In the genomic region with DNA sequence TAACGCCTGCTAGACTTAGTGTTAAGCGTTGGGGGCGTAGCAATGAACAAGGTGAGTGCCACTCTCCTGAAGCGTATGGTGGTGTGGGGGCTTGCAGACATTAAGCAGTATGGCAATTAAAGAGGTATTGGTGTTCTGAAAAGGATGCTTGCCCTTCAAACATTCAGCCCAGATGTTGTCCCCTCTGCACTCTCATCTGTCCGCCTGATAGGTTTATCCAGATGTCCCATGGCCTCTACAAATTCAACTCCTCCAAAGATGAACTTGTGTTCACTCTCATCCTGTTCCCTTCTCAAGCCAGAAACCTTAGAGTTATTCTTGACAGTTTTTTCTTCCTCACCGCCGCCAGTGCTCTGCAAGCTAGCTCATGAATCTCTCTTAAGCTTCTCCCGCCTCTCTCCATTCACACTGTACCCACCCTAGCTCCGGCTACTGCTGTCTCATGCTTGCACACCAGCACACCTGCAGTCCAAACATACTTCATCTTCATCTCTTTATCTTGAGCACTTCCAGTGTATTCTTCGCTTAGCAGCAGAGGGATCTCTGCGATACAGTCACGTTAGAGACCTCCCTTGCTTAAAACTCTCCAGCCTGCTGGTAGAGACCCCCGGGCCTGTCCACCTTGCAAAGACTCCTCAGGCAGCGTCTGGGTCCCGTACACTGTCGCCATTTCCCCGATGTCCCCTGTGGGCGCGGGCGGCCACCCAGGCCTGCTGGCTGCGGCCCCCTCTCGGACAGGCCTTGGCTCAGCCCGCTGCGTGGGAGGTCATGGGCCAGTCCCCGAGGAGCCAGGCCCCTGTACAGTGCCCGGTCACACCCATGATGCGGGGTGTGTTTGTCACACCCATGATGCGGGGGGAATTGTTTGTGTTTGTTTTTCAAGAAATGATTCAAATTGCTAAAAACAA, we compare ENCODE assay signal across 8 cellular contexts. TPM values are rescaled to one million over a fixed set of nuclear protein-coding genes. Genes with fewer than 3 reads are reported as not detected.
A peak's percentile ranks its signal among the peaks of the same experiment; 100 is the strongest.
DNase-seq lines count a peak whose midpoint lies in the region; ATAC-seq lines count a peak whose summit lies in the region.

No MANE protein-coding gene starts in this region.

- H3K27ac ChIP-seq in substantia nigra (ENCODE audit: low read depth, low read length, poor library complexity, severe bottlenecking) = peak overlapping the region; percentile 87

- no peaks in the 10 kb centered on the region for H3K9me3 Mint-ChIP-seq in activated naive CD8-positive, alpha-beta T cell treated with anti-CD3 and anti-CD28 coated beads, Interleukin-2, amount 50 U/mL, for 24 hours
- no peaks in the 10 kb centered on the region for H3K9me3 Mint-ChIP-seq in immature natural killer cell

- H3K27me3 Mint-ChIP-seq in activated naive CD8-positive, alpha-beta T cell treated with anti-CD3 and anti-CD28 coated beads, Interleukin-2, amount 50 U/mL, for 24 hours = peaks cover 3% of the 10 kb centered on the region
- peaks cover 9 to 15% (median 12%) of the 10 kb centered on the region in 3 donors for H3K27me3 Mint-ChIP-seq in immature natural killer cell (ENCODE audit: low read depth in 3 of 3)

- H3K36me3 Mint-ChIP-seq in activated naive CD8-positive, alpha-beta T cell treated with anti-CD3 and anti-CD28 coated beads, Interleukin-2, amount 50 U/mL, for 24 hours (ENCODE audit: low read depth) = peaks cover 37% of the 10 kb centered on the region
- H3K36me3 Mint-ChIP-seq in immature natural killer cell = peaks cover 14 to 20% (median 15%) of the 10 kb centered on the region in 3 donors

- DNase-seq in SHP77 treated with DMSO at 0.1 percent for 48 hours (lab: John Stamatoyannopoulos, UW) (peak; percentile 1), SHP77 (lab: John Stamatoyannopoulos, UW) (no peak), immature natural killer cell (no peak), substantia nigra (lab: John Stamatoyannopoulos, UW) (peak in 2 of 49 donors; percentile 4 to 20), GM03348 (ENCODE audit: low spot score) (no peak), germinal center (ENCODE audit: low spot score) (no peak), HCEC 1CT (no peak)
- no peak for DNase-seq in activated naive CD8-positive, alpha-beta T cell treated with anti-CD3 and anti-CD28 coated beads, Interleukin-2, amount 50 U/mL, for 24 hours

- H3K27ac Mint-ChIP-seq in activated naive CD8-positive, alpha-beta T cell treated with anti-CD3 and anti-CD28 coated beads, Interleukin-2, amount 50 U/mL, for 24 hours = peak overlapping the region; percentile 96
- H3K27ac Mint-ChIP-seq in immature natural killer cell = peak overlapping the region; percentile 99 to 100 (median 100)

- peak overlapping the region; percentile 100 for H3K4me3 Mint-ChIP-seq in activated naive CD8-positive, alpha-beta T cell treated with anti-CD3 and anti-CD28 coated beads, Interleukin-2, amount 50 U/mL, for 24 hours
- H3K4me3 Mint-ChIP-seq in immature natural killer cell = peak overlapping the region; percentile 96 to 99 (median 97)

- H3K4me1 Mint-ChIP-seq in activated naive CD8-positive, alpha-beta T cell treated with anti-CD3 and anti-CD28 coated beads, Interleukin-2, amount 50 U/mL, for 24 hours = peaks cover 35% of the 10 kb centered on the region
- H3K4me1 Mint-ChIP-seq in immature natural killer cell = peaks cover 30 to 37% of the 10 kb centered on the region in 2 donors

- ATAC-seq in activated naive CD8-positive, alpha-beta T cell treated with anti-CD3 and anti-CD28 coated beads, Interleukin-2, amount 50 U/mL, for 24 hours = no peak

RNA-seq across cellular contexts. Expression of a gene that starts 1.0 kb away (rescaled TPM):
- polyA plus RNA-seq in immature natural killer cell = 10 to 100 TPM; 14.3 to 41.9 (median 18.7) TPM

RNA-seq across cellular contexts. Expression of a gene that starts 32.0 kb away (rescaled TPM):
- 10 to 100 TPM; 18.0 to 43.3 (median 18.2) TPM for polyA plus RNA-seq in immature natural killer cell

RNA-seq across cellular contexts. Expression of a gene that starts 57.7 kb away (rescaled TPM):
- polyA plus RNA-seq in immature natural killer cell = 10 to 100 TPM; 17.2 to 59.2 (median 17.9) TPM
